Comparison of ENCODE assay signal across 17 cellular contexts in genomic region chrX:131199086-131199485, GRCh38.
"Had no signal": no experiment of that assay in that cellular context is flagged by ENCODE, and none has a peak within 500 bp of the region (broad histone marks: within the 10 kb centered on the region; RNA-seq: fewer than 3 reads in every experiment).

No MANE protein-coding gene starts in this region.

- H3K4me3 ChIP-seq: coronary artery, smooth muscle cell had no signal

- ATAC-seq: activated CD8-positive, alpha-beta memory T cell treated with anti-CD3 and anti-CD28 coated beads, Interleukin-2, amount 10 ng/mL, durations not matched to agents 7 days and 5 days; esophagus mucosa; left ventricle myocardium superior; natural killer cell; right cardiac atrium; stimulated activated naive CD8-positive, alpha-beta T cell treated with anti-CD3 and anti-CD28 coated beads, Interleukin-15, Interleukin-2, amounts not matched to agents 100 U/mL and 50 U/mL, for 24 hours had no signal

- H3K27ac ChIP-seq: coronary artery had no signal

- DNase-seq: activated CD4-positive, alpha-beta T cell treated with anti-CD3 and anti-CD28 coated beads, Interleukin-2, amount 50 U/mL, for 48 hours; activated CD8-positive, alpha-beta memory T cell treated with anti-CD3 and anti-CD28 coated beads, Interleukin-2, amount 10 ng/mL, durations not matched to agents 7 days and 5 days; activated naive CD4-positive, alpha-beta T cell treated with anti-CD3 and anti-CD28 coated beads, Interleukin-2, amount 50 U/mL, for 16 hours; activated T-cell treated with anti-CD3 and anti-CD28 coated beads, Interleukin-2, amount 50 U/mL, for 1 hour; hippocampal formation; kidney; left ventricle myocardium superior; mesendoderm; natural killer cell; right cardiac atrium; stimulated activated naive CD8-positive, alpha-beta T cell treated with anti-CD3 and anti-CD28 coated beads, Interleukin-15, Interleukin-2, amounts not matched to agents 100 U/mL and 50 U/mL, for 24 hours; T-helper 1 cell; T1000; trophoblast cell had no signal

- H3K4me2 ChIP-seq: smooth muscle cell had no signal
